Comparison of ENCODE assay signal across 12 cellular contexts in genomic region chr2:167964650-167965404, GRCh38.
A peak's percentile ranks its signal among the peaks of the same experiment; 100 is the strongest.
DNase-seq lines count a peak whose midpoint lies in the region; FAIRE-seq and TF ChIP-seq lines count a peak whose summit lies in the region.
"Had no signal": no experiment of that assay in that cellular context is flagged by ENCODE, and none has a peak within 500 bp of the region (broad histone marks: within the 10 kb centered on the region; RNA-seq: fewer than 3 reads in every experiment).

No MANE protein-coding gene starts in this region.

- H3K9me3 ChIP-seq in H9 (ENCODE audit: control insufficient read depth, low read depth, low read length), result no peaks in the 10 kb centered on the region

- no peak overlapping the region for H3K23ac ChIP-seq in H9 (ENCODE audit: insufficient read length, low read depth, low read length)

- FAIRE-seq in GM12891 (lab: Jason Lieb, UNC), result no peak
- FAIRE-seq: G401.6 had no signal

- no peak overlapping the region for H3K56ac ChIP-seq in H9 (ENCODE audit: insufficient read length, low read depth, low read length)

- no peak overlapping the region for H3T11ph ChIP-seq in H9 (ENCODE audit: low read length)

- no peak overlapping the region for H2AK5ac ChIP-seq in H9 (ENCODE audit: insufficient read length, low read length)

- H3K4me3 Mint-ChIP-seq in H9, result no peak overlapping the region
- H3K4me3 Mint-ChIP-seq: activated naive CD8-positive, alpha-beta T cell treated with anti-CD3 and anti-CD28 coated beads for 36 hours; WTC11 had no signal

- TF ChIP-seq CTCF in AG09319 (IDR thresholded peaks at IDR 0.05; ENCODE audit: low read depth, low read length) (peak; percentile 24), H9 (conservative IDR thresholded peaks at IDR 0.05) (peak; percentile 58; the same call in 2 of the 3 replicates)

- H3K4me1 Mint-ChIP-seq in H9, result peaks cover 30 to 31% of the 10 kb centered on the region in 2 experiments

- H3K27me3 Mint-ChIP-seq in H9 (ENCODE audit: low read depth), result no peaks in the 10 kb centered on the region
- H3K27me3 Mint-ChIP-seq: activated naive CD8-positive, alpha-beta T cell treated with anti-CD3 and anti-CD28 coated beads for 36 hours had no signal

- no peak overlapping the region for H4K91ac ChIP-seq in H9 (ENCODE audit: insufficient read length, low read depth, low read length)

- H3K27me3 ChIP-seq in H9 (ENCODE audit: insufficient read depth, low read length), result no peaks in the 10 kb centered on the region

- H3K4ac ChIP-seq in H9 (ENCODE audit: low read depth, low read length), result no peak overlapping the region

- H4K5ac ChIP-seq in H9 (ENCODE audit: insufficient read length, low read depth, low read length), result no peak overlapping the region

- no peak overlapping the region for H4K8ac ChIP-seq in H9 (replicated peaks; ENCODE audit: insufficient read length, low read depth, low read length)

- no peak overlapping the region for H3K27ac ChIP-seq in H9 (ENCODE audit: insufficient read length, low read depth, low read length)

- peaks cover 3% of the 10 kb centered on the region; the same call in 1 of the 2 replicates for H3K4me1 ChIP-seq in H9 (ENCODE audit: insufficient read depth, low read length)

- peak overlapping the region in 2 of 3 experiments; percentile 12 to 37; a peak in 2 of 7 replicates for H3K27ac Mint-ChIP-seq in H9
- H3K27ac Mint-ChIP-seq: activated naive CD8-positive, alpha-beta T cell treated with anti-CD3 and anti-CD28 coated beads for 36 hours; WTC11 had no signal

- no peaks in the 10 kb centered on the region for H4K20me1 ChIP-seq in H9 (ENCODE audit: control insufficient read depth, insufficient read depth, insufficient read length)

- WGBS in H9 (ENCODE audit: extremely low coverage, insufficient read length, low lambda C conversion rate), result no CpG with 5 or more reads among the region's 5 CpGs

- no peak overlapping the region for H3K9ac ChIP-seq in H9 (ENCODE audit: extremely low read depth, insufficient read length, low read length)

- H3K4me2 ChIP-seq in H9 (ENCODE audit: insufficient read depth, insufficient read length, low read length), result no peak overlapping the region

- H3K79me1 ChIP-seq in H9 (ENCODE audit: insufficient read depth, low read depth, low read length, poor library complexity, severe bottlenecking), result no peaks in the 10 kb centered on the region

- H3K9me3 Mint-ChIP-seq in H9, result peaks cover 1 to 4% of the 10 kb centered on the region in 2 experiments; a peak in 4 of 5 replicates
- H3K9me3 Mint-ChIP-seq: activated naive CD8-positive, alpha-beta T cell treated with anti-CD3 and anti-CD28 coated beads for 36 hours had no signal

- no peak overlapping the region for H3K14ac ChIP-seq in H9 (ENCODE audit: insufficient read depth, low read length)

- H2BK20ac ChIP-seq in H9 (ENCODE audit: low read depth, low read length, poor library complexity, severe bottlenecking), result no peak overlapping the region

- no peaks in the 10 kb centered on the region for H3K79me2 ChIP-seq in H9 (ENCODE audit: insufficient read depth, low read length)

- H2BK120ac ChIP-seq in H9 (ENCODE audit: low read depth, low read length, poor library complexity, severe bottlenecking), result no peak overlapping the region

- H2BK12ac ChIP-seq in H9 (ENCODE audit: insufficient read length, low read depth, low read length), result no peak overlapping the region

- H2AFZ ChIP-seq in H9 (ENCODE audit: low read length), result no peak overlapping the region

- no peaks in the 10 kb centered on the region for H3K23me2 ChIP-seq in H9 (ENCODE audit: insufficient read length, low read depth, low read length, poor library complexity, severe bottlenecking)

- peaks cover 3 to 7% (median 5%) of the 10 kb centered on the region in 3 experiments; a peak in 6 of 7 replicates for H3K36me3 Mint-ChIP-seq in H9 (ENCODE audit: insufficient read depth in 1 of 3, low read depth in 3 of 3)

- no peak for TF ChIP-seq POLR2A in GM12891 (IDR thresholded peaks at IDR 0.05; ENCODE audit: low read depth, low read length)

- H2BK5ac ChIP-seq in H9 (ENCODE audit: insufficient read length, low read length), result no peak overlapping the region

- no peak overlapping the region for H2BK15ac ChIP-seq in H9 (ENCODE audit: low read depth, low read length)

- DNase-seq in AG09319 (ENCODE audit: extremely low read depth, low read depth), result no peak
- no peak for DNase-seq in H9
- peak; percentile 4 for DNase-seq in SW480 (ENCODE audit: low spot score)
- peak; percentile 48 for DNase-seq in inferior parietal cortex (ENCODE audit: extremely low spot score)
- no peak for DNase-seq in NCI-H345 treated with DMSO at 0.1 percent for 48 hours (lab: John Stamatoyannopoulos, UW; ENCODE audit: unreplicated experiment)
- DNase-seq in NCI-H1048 (lab: John Stamatoyannopoulos, UW), result no peak
- no peak for DNase-seq in GM12891 (ENCODE audit: insufficient read length, low spot score)
- no peak for DNase-seq in stimulated activated CD4-positive, alpha-beta T cell treated with anti-CD3 and anti-CD28 coated beads, Interleukin-4, amount 100 ng/mL, for 24 hours
- DNase-seq: activated naive CD8-positive, alpha-beta T cell treated with anti-CD3 and anti-CD28 coated beads for 36 hours; NCI-H2029 treated with DMSO at 0.1 percent for 48 hours had no signal

- no peak overlapping the region for H3K18ac ChIP-seq in H9 (ENCODE audit: insufficient read length, low read depth, low read length)

TF ChIP-seq in GM12891, 5 proteins besides CTCF, POLR2A, EP300 and RAD21:
- no peak for TF ChIP-seq TAF1 (IDR thresholded peaks at IDR 0.05; ENCODE audit: low read depth, low read length)
- TF ChIP-seq POU2F2 (IDR thresholded peaks at IDR 0.05; ENCODE audit: low read depth, low read length), result no peak
- TF ChIP-seq POLR2AphosphoS5 (IDR thresholded peaks at IDR 0.05; ENCODE audit: low read depth, low read length), result no peak
- TF ChIP-seq SPI1 (IDR thresholded peaks at IDR 0.05; ENCODE audit: low read depth, low read length), result no peak
- no peak for TF ChIP-seq PAX5 (IDR thresholded peaks at IDR 0.05; ENCODE audit: insufficient read depth, low read length, severe bottlenecking)

Comparison
In these comparisons a context has a peak if more than half of its experiments do, and no peak if none do; other contexts are left out.
1. DNase-seq: peak in SW480 (single experiment) and inferior parietal cortex (single experiment); none in AG09319 (single experiment), H9 (single experiment), NCI-H345 treated with DMSO at 0.1 percent for 48 hours (single experiment), NCI-H1048 (single experiment), GM12891 (single experiment) and stimulated activated CD4-positive, alpha-beta T cell treated with anti-CD3 and anti-CD28 coated beads, Interleukin-4, amount 100 ng/mL, for 24 hours (single experiment).